In genomic region chr3:67685499-67685898, GRCh38 we compare ENCODE assay signal across 10 cellular contexts. TPM values are rescaled to one million over a fixed set of nuclear protein-coding genes. Genes with fewer than 3 reads are reported as not detected.
A peak's percentile ranks its signal among the peaks of the same experiment; 100 is the strongest.
DNase-seq lines count a peak whose midpoint lies in the region; ATAC-seq and TF ChIP-seq lines count a peak whose summit lies in the region.
"Had no signal": no experiment of that assay in that cellular context is flagged by ENCODE, and none has a peak within 500 bp of the region (broad histone marks: within the 10 kb centered on the region; RNA-seq: fewer than 3 reads in every experiment).

No MANE protein-coding gene starts in this region.

- H3K36me3 ChIP-seq in esophagus muscularis mucosa: no peaks in the 10 kb centered on the region

- WGBS in esophagus muscularis mucosa: 79% methylated on average over 1 of the region's 1 CpG

- no peaks in the 10 kb centered on the region for H3K9me3 Mint-ChIP-seq in effector memory CD8-positive, alpha-beta T cell
- peaks cover 1% of the 10 kb centered on the region for H3K9me3 Mint-ChIP-seq in MCF 10A (ENCODE audit: unreplicated experiment)
- H3K9me3 Mint-ChIP-seq: nephron had no signal

- H3K27me3 Mint-ChIP-seq in effector memory CD8-positive, alpha-beta T cell: no peaks in the 10 kb centered on the region
- H3K27me3 Mint-ChIP-seq in MCF 10A (ENCODE audit: insufficient read depth, unreplicated experiment): no peaks in the 10 kb centered on the region

- no peak for TF ChIP-seq CTCF in MCF 10A (IDR thresholded peaks at IDR 0.05; ENCODE audit: unreplicated experiment)
- TF ChIP-seq CTCF in esophagus muscularis mucosa (IDR thresholded peaks at IDR 0.05): no peak

- BruUV-seq in MCF 10A (replicated peaks; lab: Mats Ljungman, UMichigan): no TSS peak

- no peak for TF ChIP-seq EP300 in esophagus muscularis mucosa (IDR thresholded peaks at IDR 0.05)

- H3K4me1 ChIP-seq in esophagus muscularis mucosa: no peaks in the 10 kb centered on the region

- intact Hi-C loops in MCF 10A (cut with micrococcal nuclease) (no loop called here), esophagus muscularis mucosa (cut with DNase I) (no loop called here)

- H3K9me3 ChIP-seq in esophagus muscularis mucosa: no peaks in the 10 kb centered on the region

- peak; percentile 99 for ATAC-seq in GM18498 (IDR thresholded peaks at IDR 0.05; ENCODE audit: unreplicated experiment)
- ATAC-seq in GM21367 (IDR thresholded peaks at IDR 0.05; ENCODE audit: unreplicated experiment): peak; percentile 99
- ATAC-seq in HG03432 (IDR thresholded peaks at IDR 0.05; ENCODE audit: unreplicated experiment): peak; percentile 99
- peak; percentile 72 for ATAC-seq in effector memory CD8-positive, alpha-beta T cell (replicated peaks)

- no peak for TF ChIP-seq POLR2A in esophagus muscularis mucosa (IDR thresholded peaks at IDR 0.05; ENCODE audit: low read depth)

- peaks cover 10 to 14% of the 10 kb centered on the region in 2 donors for H3K4me1 Mint-ChIP-seq in effector memory CD8-positive, alpha-beta T cell (ENCODE audit: low read depth in 2 of 2)
- H3K4me1 Mint-ChIP-seq in MCF 10A (ENCODE audit: insufficient read depth, unreplicated experiment): no peaks in the 10 kb centered on the region
- H3K4me1 Mint-ChIP-seq: nephron had no signal

- H3K4me3 ChIP-seq in esophagus muscularis mucosa: no peak overlapping the region
- H3K4me3 ChIP-seq: dorsolateral prefrontal cortex had no signal

- CTCF ChIA-PET in MCF 10A (lab: Yijun Ruan, JAX): no interaction called here

- H3K27me3 ChIP-seq in esophagus muscularis mucosa: no peaks in the 10 kb centered on the region
- H3K27me3 ChIP-seq: dorsolateral prefrontal cortex had no signal

- H3K27ac ChIP-seq in esophagus muscularis mucosa (replicated peaks in 1 of 4): no peak overlapping the region

- peaks cover 6% of the 10 kb centered on the region for H3K36me3 Mint-ChIP-seq in effector memory CD8-positive, alpha-beta T cell (ENCODE audit: insufficient read depth)
- H3K36me3 Mint-ChIP-seq in MCF 10A (ENCODE audit: insufficient read depth, unreplicated experiment): no peaks in the 10 kb centered on the region

- H3K4me3 Mint-ChIP-seq in effector memory CD8-positive, alpha-beta T cell: peak overlapping the region; percentile 70 to 79
- H3K4me3 Mint-ChIP-seq in MCF 10A (ENCODE audit: unreplicated experiment): no peak overlapping the region
- H3K4me3 Mint-ChIP-seq: nephron had no signal

- POLR2A ChIA-PET in MCF 10A (lab: Yijun Ruan, JAX): no interaction called here

- no peak for DNase-seq in effector memory CD8-positive, alpha-beta T cell
- no peak for DNase-seq in NCI-H2171 (lab: John Stamatoyannopoulos, UW)
- no peak for DNase-seq in COLO829 (ENCODE audit: low spot score)
- no peak for DNase-seq in MCF 10A (ENCODE audit: unreplicated experiment)
- DNase-seq in esophagus muscularis mucosa (ENCODE audit: extremely low spot score): no peak
- DNase-seq: dorsolateral prefrontal cortex had no signal

- peak overlapping the region; percentile 72 to 86 for H3K27ac Mint-ChIP-seq in effector memory CD8-positive, alpha-beta T cell
- H3K27ac Mint-ChIP-seq in MCF 10A (ENCODE audit: low read depth, unreplicated experiment): no peak overlapping the region
- H3K27ac Mint-ChIP-seq: nephron had no signal

RNA-seq across cellular contexts. Expression of gene SUCLG2, which starts 31.1 kb away (rescaled TPM):
- total RNA-seq in MCF 10A (2022) (39.1 and 55.6 TPM in 2 replicates), esophagus muscularis mucosa (10 to 100 TPM; 55.2 to 69.3 (median 63.4) TPM)
